In genomic region chr6:75215291-75215690, GRCh38 we compare ENCODE assay signal across 18 cellular contexts. TPM values are rescaled to one million over a fixed set of nuclear protein-coding genes. Genes with fewer than 3 reads are reported as not detected.
A peak's percentile ranks its signal among the peaks of the same experiment; 100 is the strongest.
DNase-seq lines count a peak whose midpoint lies in the region; FAIRE-seq and TF ChIP-seq lines count a peak whose summit lies in the region.
"Had no signal": no experiment of that assay in that cellular context is flagged by ENCODE, and none has a peak within 500 bp of the region (broad histone marks: within the 10 kb centered on the region; RNA-seq: fewer than 3 reads in every experiment).

No MANE protein-coding gene starts in this region.

- TF ChIP-seq CTCF in mammary epithelial cell (conservative IDR thresholded peaks at IDR 0.05 in 1 of 2, IDR thresholded peaks at IDR 0.05 in 1 of 2; ENCODE audit: extremely low read depth in 1 of 2, insufficient read depth in 1 of 2, low read depth in 1 of 2, low read length in 2 of 2), result no peak
- no peak for TF ChIP-seq CTCF in MCF 10A (IDR thresholded peaks at IDR 0.05; ENCODE audit: unreplicated experiment)
- no peak for TF ChIP-seq CTCF in H1 (IDR thresholded peaks at IDR 0.05; ENCODE audit: control extremely low read depth in 1 of 3, insufficient read depth in 1 of 3, low read depth in 1 of 3, low read length in 3 of 3)

- no peak overlapping the region for H3K4me3 Mint-ChIP-seq in MCF 10A (ENCODE audit: unreplicated experiment)
- H3K4me3 Mint-ChIP-seq: CD14-positive monocyte; CD4-positive, alpha-beta memory T cell; GM23338; HFFc6 had no signal

- peak overlapping the region; percentile 54 for H3K4me2 ChIP-seq in mammary epithelial cell (ENCODE audit: insufficient read depth, low read depth, low read length)
- H3K4me2 ChIP-seq in H1 (ENCODE audit: insufficient read depth in 1 of 2, low read depth in 2 of 2, low read length in 2 of 2), result no peak overlapping the region
- no peak overlapping the region for H3K4me2 ChIP-seq in mesenchymal stem cell (ENCODE audit: low read length, poor library complexity, severe bottlenecking)
- H3K4me2 ChIP-seq: BLaER1, GM23338 had no signal

- no peaks in the 10 kb centered on the region for H3K27me3 ChIP-seq in mammary epithelial cell (ENCODE audit: insufficient read depth, low read length)
- H3K27me3 ChIP-seq in H1 (replicated peaks in 1 of 4; ENCODE audit: control insufficient read depth in 3 of 4, extremely low read depth in 1 of 4, insufficient read depth in 3 of 4, low read length in 3 of 4), result no peaks in the 10 kb centered on the region
- peaks cover 0 to 2% of the 10 kb centered on the region in 2 experiments for H3K27me3 ChIP-seq in mesenchymal stem cell (ENCODE audit: control insufficient read depth in 1 of 2, insufficient read depth in 1 of 2, low read length in 2 of 2)
- H3K27me3 ChIP-seq: BLaER1 had no signal

- CTCF ChIA-PET in mammary epithelial cell (lab: Charles Lee; ENCODE audit: low non-redundant PET), result no interaction called here
- CTCF ChIA-PET in MCF 10A (lab: Yijun Ruan, JAX), result interaction anchor here (0.7 to 0.8 kb wide), 2 partner anchors 1125 to 1359 kb away, joined by 5 to 7 read pairs; no protein-coding TSS in a partner anchor
- CTCF ChIA-PET in H1 (lab: Charles Lee; ENCODE audit: partially characterized antibody), result no interaction called here

- H3K4ac ChIP-seq in H1 (replicated peaks; ENCODE audit: insufficient read length, low read depth, low read length) (no peak overlapping the region), mesenchymal stem cell (ENCODE audit: low read depth in 1 of 2, low read length in 2 of 2) (peak overlapping the region in 1 of 2 experiments; percentile 2)

- H3K4me3 ChIP-seq in mammary epithelial cell (replicated peaks in 1 of 3; ENCODE audit: insufficient read depth in 1 of 3, low read depth in 2 of 3, low read length in 3 of 3) (no peak overlapping the region), H1 (ENCODE audit: extremely low read depth in 1 of 4, insufficient read depth in 2 of 4, low read depth in 3 of 4, low read length in 4 of 4) (no peak overlapping the region), mesenchymal stem cell (ENCODE audit: insufficient read depth in 1 of 2, low read depth in 1 of 2, low read length in 2 of 2) (no peak overlapping the region)
- H3K4me3 ChIP-seq: BLaER1, GM23338 had no signal

- no peaks in the 10 kb centered on the region for H3K9me3 Mint-ChIP-seq in MCF 10A (ENCODE audit: unreplicated experiment)
- H3K9me3 Mint-ChIP-seq: CD14-positive monocyte; CD4-positive, alpha-beta memory T cell; GM23338; HFFc6 had no signal

- no peaks in the 10 kb centered on the region for H3K23me2 ChIP-seq in H1 (ENCODE audit: low read depth, low read length)

- H3K23ac ChIP-seq in H1 (ENCODE audit: insufficient read length), result no peak overlapping the region
- H3K23ac ChIP-seq in mesenchymal stem cell (ENCODE audit: low read length in 2 of 2), result no peak overlapping the region

- H4K8ac ChIP-seq in H1 (ENCODE audit: extremely low read depth, insufficient read depth, low read length) (no peak overlapping the region), mesenchymal stem cell (ENCODE audit: low read length) (no peak overlapping the region)

- no peak overlapping the region for H4K5ac ChIP-seq in H1 (ENCODE audit: insufficient read length, low read depth, low read length)

- no peaks in the 10 kb centered on the region for H3K36me3 ChIP-seq in mammary epithelial cell (ENCODE audit: insufficient read depth, low read length)
- no peaks in the 10 kb centered on the region for H3K36me3 ChIP-seq in H1 (ENCODE audit: control insufficient read depth in 2 of 4, insufficient read depth in 4 of 4, low read length in 3 of 4)
- no peaks in the 10 kb centered on the region for H3K36me3 ChIP-seq in mesenchymal stem cell (ENCODE audit: control insufficient read depth in 1 of 2, insufficient read depth in 2 of 2, low read depth in 1 of 2, low read length in 2 of 2)
- H3K36me3 ChIP-seq: BLaER1 had no signal

- no peak for TF ChIP-seq POLR2A in H1 (IDR thresholded peaks at IDR 0.05; ENCODE audit: control extremely low read depth in 1 of 2, low read depth in 2 of 2, low read length in 2 of 2)

- H2AK5ac ChIP-seq in H1 (ENCODE audit: low read depth, low read length) (no peak overlapping the region), mesenchymal stem cell (ENCODE audit: low read length, severe bottlenecking) (no peak overlapping the region)

- peak overlapping the region; percentile 79 for H2AFZ ChIP-seq in mammary epithelial cell (ENCODE audit: low read depth, low read length)
- H2AFZ ChIP-seq in H1 (ENCODE audit: low read length), result no peak overlapping the region
- no peak overlapping the region for H2AFZ ChIP-seq in mesenchymal stem cell (ENCODE audit: low read depth, low read length)
- H2AFZ ChIP-seq: GM23338 had no signal

- FAIRE-seq in H1 (lab: Jason Lieb, UNC), result no peak
- FAIRE-seq: HTR-8/SVneo had no signal

- H3K4me1 ChIP-seq in mammary epithelial cell (ENCODE audit: insufficient read depth, low read length) (peaks cover 8% of the 10 kb centered on the region), H1 (replicated peaks in 1 of 4; ENCODE audit: control insufficient read depth in 3 of 4, insufficient read depth in 4 of 4, low read length in 3 of 4) (peaks cover 3 to 12% (median 9%) of the 10 kb centered on the region in 4 experiments; a peak in 5 of 7 replicates), mesenchymal stem cell (ENCODE audit: control insufficient read depth, insufficient read depth, low read depth, low read length) (no peaks in the 10 kb centered on the region)
- H3K4me1 ChIP-seq: BLaER1 had no signal

- H3K79me1 ChIP-seq in H1 (ENCODE audit: low read depth, low read length) (no peaks in the 10 kb centered on the region), mesenchymal stem cell (replicated peaks; ENCODE audit: low read length, poor library complexity, severe bottlenecking) (no peaks in the 10 kb centered on the region)

- no peak for DNase-seq in mammary epithelial cell
- DNase-seq in MCF 10A (ENCODE audit: unreplicated experiment), result no peak
- DNase-seq in H1 (ENCODE audit: low read depth in 1 of 2, low spot score in 2 of 2), result no peak
- DNase-seq in mesenchymal stem cell, result no peak
- DNase-seq in middle frontal gyrus (ENCODE audit: extremely low spot score, low spot score), result no peak
- DNase-seq in Kasumi-1 (lab: John Stamatoyannopoulos, UW), result no peak
- no peak for DNase-seq in effector CD8-positive, alpha-beta T cell (lab: John Stamatoyannopoulos, UW)
- DNase-seq: 8988T; CD4-positive, alpha-beta memory T cell; DMS153; DMS79; GF-D8; H7; HFFc6 had no signal

- H2BK15ac ChIP-seq in H1 (ENCODE audit: low read length), result no peak overlapping the region
- H2BK15ac ChIP-seq in mesenchymal stem cell (ENCODE audit: low read depth, poor library complexity, severe bottlenecking), result no peak overlapping the region

- in situ Hi-C loops in mammary epithelial cell (cut with MboI; ENCODE audit: low sequenced_read_pairs in 2 of 2), result loop anchor here (10.0 to 25.0 kb wide), 5 partner anchors 328 to 1228 kb away; no protein-coding TSS in a partner anchor

- H3K9me3 ChIP-seq in mammary epithelial cell (replicated peaks; ENCODE audit: insufficient read depth, low read length) (no peaks in the 10 kb centered on the region), H1 (ENCODE audit: insufficient read depth in 2 of 2, low read depth in 1 of 2, low read length in 1 of 2) (no peaks in the 10 kb centered on the region), mesenchymal stem cell (ENCODE audit: control insufficient read depth, low read length) (no peaks in the 10 kb centered on the region)
- H3K9me3 ChIP-seq: BLaER1 had no signal

- no peak overlapping the region for H3K27ac Mint-ChIP-seq in MCF 10A (ENCODE audit: low read depth, unreplicated experiment)
- H3K27ac Mint-ChIP-seq: CD4-positive, alpha-beta memory T cell; GM23338; HFFc6 had no signal

- H3K18ac ChIP-seq in H1 (ENCODE audit: extremely low read depth, low read length) (no peak overlapping the region), mesenchymal stem cell (ENCODE audit: low read depth in 1 of 2, low read length in 2 of 2) (no peak overlapping the region)

- no peaks in the 10 kb centered on the region for H3K79me2 ChIP-seq in mammary epithelial cell (ENCODE audit: insufficient read depth, low read length)
- no peaks in the 10 kb centered on the region for H3K79me2 ChIP-seq in H1 (ENCODE audit: control insufficient read depth in 1 of 2, insufficient read depth in 2 of 2, low read length in 2 of 2)

- H3K27ac ChIP-seq in mammary epithelial cell (ENCODE audit: insufficient read depth, low read depth, low read length), result no peak overlapping the region
- H3K27ac ChIP-seq in H1 (ENCODE audit: low read depth, low read length), result no peak overlapping the region
- H3K27ac ChIP-seq in mesenchymal stem cell (ENCODE audit: low read length, poor library complexity, severe bottlenecking), result no peak overlapping the region
- H3K27ac ChIP-seq: BLaER1 had no signal

- BruUV-seq in mammary epithelial cell (replicated peaks; lab: Mats Ljungman, UMichigan) (no TSS peak), MCF 10A (replicated peaks; lab: Mats Ljungman, UMichigan) (no TSS peak)

- H3K9ac ChIP-seq in mammary epithelial cell (ENCODE audit: insufficient read depth, low read length) (no peak overlapping the region), H1 (replicated peaks in 1 of 4; ENCODE audit: extremely low read depth in 1 of 4, low read depth in 3 of 4, low read length in 3 of 4) (no peak overlapping the region), mesenchymal stem cell (ENCODE audit: low read length) (no peak overlapping the region)
- H3K9ac ChIP-seq: BLaER1 had no signal

- H4K20me1 ChIP-seq in mammary epithelial cell (ENCODE audit: insufficient read depth, low read length), result no peaks in the 10 kb centered on the region
- H4K20me1 ChIP-seq in H1 (replicated peaks in 1 of 2; ENCODE audit: control insufficient read depth in 1 of 2, insufficient read depth in 2 of 2, low read length in 2 of 2), result no peaks in the 10 kb centered on the region
- H4K20me1 ChIP-seq: BLaER1 had no signal

- intact Hi-C loops in mammary epithelial cell (cut with micrococcal nuclease), result no loop called here
- intact Hi-C loops in MCF 10A (cut with micrococcal nuclease), result no loop called here

- POLR2A ChIA-PET in MCF 10A (lab: Yijun Ruan, JAX), result no interaction called here
- POLR2A ChIA-PET in H1 (lab: Charles Lee; ENCODE audit: partially characterized antibody), result no interaction called here

- peaks cover 5% of the 10 kb centered on the region for H3K4me1 Mint-ChIP-seq in MCF 10A (ENCODE audit: insufficient read depth, unreplicated experiment)
- H3K4me1 Mint-ChIP-seq: CD4-positive, alpha-beta memory T cell had no signal

- no peaks in the 10 kb centered on the region for H3K36me3 Mint-ChIP-seq in MCF 10A (ENCODE audit: insufficient read depth, unreplicated experiment)
- H3K36me3 Mint-ChIP-seq: CD14-positive monocyte; CD4-positive, alpha-beta memory T cell had no signal

- peaks cover 8% of the 10 kb centered on the region for H3K27me3 Mint-ChIP-seq in MCF 10A (ENCODE audit: insufficient read depth, unreplicated experiment)

- H3K14ac ChIP-seq in H1 (ENCODE audit: insufficient read length), result no peak overlapping the region
- no peak overlapping the region for H3K14ac ChIP-seq in mesenchymal stem cell (ENCODE audit: low read length in 2 of 2)

- TF ChIP-seq RAD21 in H1 (IDR thresholded peaks at IDR 0.05 in 1 of 2, conservative IDR thresholded peaks at IDR 0.05 in 1 of 2; ENCODE audit: low read depth in 2 of 2, low read length in 2 of 2), result no peak

- dilution Hi-C loops in mammary epithelial cell (cut with HindIII; ENCODE audit: low sequenced_read_pairs), result loop anchor here (25.0 kb wide), 1 partner anchor 1353 kb away; no protein-coding TSS in a partner anchor

- H2BK12ac ChIP-seq in H1 (ENCODE audit: low read depth, low read length) (0 out of 2 replicates have a peak overlapping the region, but pooled peaks have one; percentile 13), mesenchymal stem cell (ENCODE audit: low read length in 2 of 2) (peak overlapping the region; percentile 17 to 80)

- H4K91ac ChIP-seq in H1 (replicated peaks; ENCODE audit: insufficient read length, low read length) (no peak overlapping the region), mesenchymal stem cell (ENCODE audit: low read length) (peak overlapping the region; percentile 36)

- TF ChIP-seq EP300 in H1 (IDR thresholded peaks at IDR 0.05; ENCODE audit: borderline replicate concordance in 1 of 2, low read depth in 2 of 2, low read length in 2 of 2), result no peak

- H2BK120ac ChIP-seq in H1 (replicated peaks; ENCODE audit: low read depth, low read length) (no peak overlapping the region), mesenchymal stem cell (ENCODE audit: low read depth, low read length) (no peak overlapping the region)

- no peak overlapping the region for H3K56ac ChIP-seq in H1 (replicated peaks; ENCODE audit: insufficient read length, low read depth, low read length)

- 0 out of 2 replicates have a peak overlapping the region, but pooled peaks have one; percentile 53 for H2BK20ac ChIP-seq in H1 (ENCODE audit: low read length)

- 40% methylated on average over 4 of the region's 4 CpGs for WGBS in mammary epithelial cell (ENCODE audit: low coverage, missing lambda C conversion rate)
- 90% methylated on average over 4 of the region's 4 CpGs; no CpG with 5 or more reads in 1 of the 2 experiments for WGBS in H1 (ENCODE audit: extremely low coverage in 1 of 2, insufficient coverage in 1 of 2, insufficient read length in 1 of 2, insufficient replicate concordance in 2 of 2, low coverage in 1 of 2, low lambda C conversion rate in 2 of 2, missing lambda C conversion rate in 1 of 2), 2 experiments
- 88% methylated on average over 4 of the region's 4 CpGs for WGBS in mesenchymal stem cell

- H2BK5ac ChIP-seq in H1 (ENCODE audit: low read depth, low read length) (no peak overlapping the region), mesenchymal stem cell (ENCODE audit: low read depth, low read length, poor library complexity, severe bottlenecking) (no peak overlapping the region)

RNA-seq across cellular contexts. Expression of gene COL12A1, which starts 9.4 kb away (rescaled TPM):
- total RNA-seq in mammary epithelial cell, result 100 to 1,000 TPM; 174 to 263 TPM
- 132 TPM for polyA plus RNA-seq in mammary epithelial cell
- polyA minus RNA-seq in mammary epithelial cell, result 250 TPM
- total RNA-seq in MCF 10A (2022), result 110 and 136 TPM in 2 replicates
- 4.7 TPM in 2 replicates for total RNA-seq in H1 (2021; fragmentation: NEBNext Ultra II Directional; extraction: Animal tissue kit (Norgen Biotek cat#: 25700))
- 1.4 TPM in 2 replicates for polyA plus RNA-seq in H1 (2011; rRNA removed)
- 1.9 TPM for polyA plus RNA-seq in H1 (2011; cell fraction: cytosol; rRNA removed)
- polyA plus RNA-seq in H1 (2011; cell fraction: nucleus; rRNA removed), result 5.7 TPM
- 1.9 to 3.1 TPM (median 2.6 TPM) in 4 replicates for polyA plus RNA-seq in H1 (2012, experiment 1 of 2)
- polyA plus RNA-seq in H1 (2012, experiment 2 of 2), result 0.46 TPM
- polyA plus RNA-seq in H1 (2013, experiment 1 of 2), result 4.2 TPM
- 4.3 TPM for polyA plus RNA-seq in H1 (2013, experiment 2 of 2)
- 12.9 and 13.0 TPM in 2 replicates for polyA minus RNA-seq in H1 (2011; rRNA and poly(A)+ RNA removed)
- 4.8 TPM for polyA minus RNA-seq in H1 (2011; cell fraction: cytosol; rRNA and poly(A)+ RNA removed)
- 10.4 TPM for polyA minus RNA-seq in H1 (2011; cell fraction: nucleus; rRNA and poly(A)+ RNA removed)
- 353 TPM for polyA plus RNA-seq in mesenchymal stem cell (2013, experiment 1 of 2)
- 326 TPM for polyA plus RNA-seq in mesenchymal stem cell (2013, experiment 2 of 2)
- total RNA-seq: CD4-positive, alpha-beta memory T cell had no signal
- polyA plus RNA-seq: CD14-positive monocyte; CD4-positive, alpha-beta memory T cell had no signal

RNA-seq across cellular contexts. Expression of gene COX7A2, which starts 28.3 kb away (rescaled TPM):
- total RNA-seq in mammary epithelial cell, result 100 to 1,000 TPM in 1 of 2 donors, 10 to 100 TPM in 1; 73.3 to 370 TPM
- polyA plus RNA-seq in mammary epithelial cell, result 146 TPM
- 245 TPM for polyA minus RNA-seq in mammary epithelial cell
- 316 and 375 TPM in 2 replicates for total RNA-seq in MCF 10A (2022)
- total RNA-seq in H1 (2021; fragmentation: NEBNext Ultra II Directional; extraction: Animal tissue kit (Norgen Biotek cat#: 25700)), result 456 and 468 TPM in 2 replicates
- polyA plus RNA-seq in H1 (2011; rRNA removed), result 198 and 262 TPM in 2 replicates
- 257 TPM for polyA plus RNA-seq in H1 (2011; cell fraction: cytosol; rRNA removed)
- polyA plus RNA-seq in H1 (2011; cell fraction: nucleus; rRNA removed), result 167 TPM
- 351 to 525 TPM (median 436 TPM) in 4 replicates for polyA plus RNA-seq in H1 (2012, experiment 1 of 2)
- 2,411 TPM for polyA plus RNA-seq in H1 (2012, experiment 2 of 2)
- 1,987 TPM for polyA plus RNA-seq in H1 (2013, experiment 1 of 2)
- polyA plus RNA-seq in H1 (2013, experiment 2 of 2), result 1,925 TPM
- 31.6 and 33.7 TPM in 2 replicates for polyA minus RNA-seq in H1 (2011; rRNA and poly(A)+ RNA removed)
- 32.1 TPM for polyA minus RNA-seq in H1 (2011; cell fraction: cytosol; rRNA and poly(A)+ RNA removed)
- 48.3 TPM for polyA minus RNA-seq in H1 (2011; cell fraction: nucleus; rRNA and poly(A)+ RNA removed)
- polyA plus RNA-seq in mesenchymal stem cell (2013, experiment 1 of 2), result 986 TPM
- polyA plus RNA-seq in mesenchymal stem cell (2013, experiment 2 of 2), result 1,021 TPM

Comparison
In these comparisons a context has a peak if more than half of its experiments do, and no peak if none do; other contexts are left out.
1. RNA of gene COL12A1, which starts 9.4 kb away (total RNA-seq): 174 to 263 TPM in mammary epithelial cell and 110 to 136 TPM in MCF 10A; 4.7 TPM in H1; every median in the first group is over 10 times any median in the second.